22 cellular contexts compared by ENCODE assay signal in genomic region chr9:98368366-98369065, GRCh38.
"Had no signal": no experiment of that assay in that cellular context is flagged by ENCODE, and none has a peak within 500 bp of the region (broad histone marks: within the 10 kb centered on the region; RNA-seq: fewer than 3 reads in every experiment).

No MANE protein-coding gene starts in this region.

- H2AFZ ChIP-seq: neural progenitor cell had no signal

- H3K4me1 ChIP-seq: neural progenitor cell, psoas muscle, tibial artery, uterus had no signal

- H3K36me3 ChIP-seq: neural progenitor cell, tibial artery, uterus had no signal

- ATAC-seq: activated naive CD8-positive, alpha-beta T cell treated with anti-CD3 and anti-CD28 coated beads, Interleukin-2, amount 50 U/mL, for 24 hours; activated T-cell treated with anti-CD3 and anti-CD28 coated beads, Interleukin-2, amount 50 U/mL, for 4 hours; psoas muscle had no signal

- H3K27ac ChIP-seq: neural progenitor cell, psoas muscle, tibial artery, uterus, VCaP had no signal

- H3K9me3 ChIP-seq: uterus had no signal

- H3K4me1 Mint-ChIP-seq: activated naive CD4-positive, alpha-beta T cell treated with anti-CD3 and anti-CD28 coated beads, Interleukin-2, amount 10 ng/mL, durations not matched to agents 7 days and 5 days; activated naive CD8-positive, alpha-beta T cell treated with anti-CD3 and anti-CD28 coated beads, Interleukin-2, amount 50 U/mL, for 24 hours; neural progenitor cell had no signal

- H3K27me3 ChIP-seq: neural progenitor cell, tibial artery, uterus had no signal

- H3K4me3 ChIP-seq: neural progenitor cell, psoas muscle, tibial artery, uterus had no signal

- DNase-seq: activated CD4-positive, alpha-beta T cell treated with anti-CD3 and anti-CD28 coated beads, Interleukin-2, amount 50 U/mL, for 1 hour; activated CD4-positive, CD25-positive, alpha-beta regulatory T cell treated with anti-CD3 and anti-CD28 coated beads, Interleukin-2, amount 50 U/mL, for 72 hours; activated CD8-positive, alpha-beta memory T cell treated with anti-CD3 and anti-CD28 coated beads, Interleukin-2, amount 50 U/mL, for 4 hours; activated effector memory CD4-positive, alpha-beta T cell treated with Interleukin-2 at 50 U/mL for 16 hours; activated naive CD4-positive, alpha-beta T cell treated with anti-CD3 and anti-CD28 coated beads, Interleukin-2, amount 10 ng/mL, durations not matched to agents 7 days and 5 days; activated naive CD8-positive, alpha-beta T cell treated with anti-CD3 and anti-CD28 coated beads, Interleukin-2, amount 50 U/mL, for 24 hours; activated T-cell treated with anti-CD3 and anti-CD28 coated beads, Interleukin-2, amount 50 U/mL, for 4 hours; aorta; cerebellar nuclear complex; foreskin melanocyte; hypothalamus; psoas muscle; right cardiac atrium; stimulated activated CD4-positive, alpha-beta T cell treated with anti-CD3 and anti-CD28 coated beads, Interleukin-2, amount 100 ng/mL, for 24 hours; stimulated activated naive CD4-positive, alpha-beta T cell treated with Interleukin-2 at 50 U/mL for 16 hours; substantia nigra; tibial artery; uterus had no signal

- H3K27ac Mint-ChIP-seq: activated naive CD4-positive, alpha-beta T cell treated with anti-CD3 and anti-CD28 coated beads, Interleukin-2, amount 10 ng/mL, durations not matched to agents 7 days and 5 days; activated naive CD8-positive, alpha-beta T cell treated with anti-CD3 and anti-CD28 coated beads, Interleukin-2, amount 50 U/mL, for 24 hours; neural progenitor cell; T-helper 2 cell treated with Interferon-gamma antibody and Interleukin-4, amounts not matched to agents 5 μg/mL and 100 μg/mL, for 36 hours had no signal

- H3K9ac ChIP-seq: neural progenitor cell had no signal

- H3K36me3 Mint-ChIP-seq: activated naive CD4-positive, alpha-beta T cell treated with anti-CD3 and anti-CD28 coated beads, Interleukin-2, amount 10 ng/mL, durations not matched to agents 7 days and 5 days had no signal

- H3K4me3 Mint-ChIP-seq: activated naive CD4-positive, alpha-beta T cell treated with anti-CD3 and anti-CD28 coated beads, Interleukin-2, amount 10 ng/mL, durations not matched to agents 7 days and 5 days; activated naive CD8-positive, alpha-beta T cell treated with anti-CD3 and anti-CD28 coated beads, Interleukin-2, amount 50 U/mL, for 24 hours; activated T-cell treated with anti-CD3 and anti-CD28 coated beads, Interleukin-2, amount 50 U/mL, for 4 hours; neural progenitor cell; T-helper 2 cell treated with Interferon-gamma antibody and Interleukin-4, amounts not matched to agents 5 μg/mL and 100 μg/mL, for 36 hours had no signal

- H3K4me2 ChIP-seq: neural progenitor cell had no signal

- FAIRE-seq: keratinocyte had no signal
